6 cellular contexts compared by ENCODE assay signal in the genomic region with DNA sequence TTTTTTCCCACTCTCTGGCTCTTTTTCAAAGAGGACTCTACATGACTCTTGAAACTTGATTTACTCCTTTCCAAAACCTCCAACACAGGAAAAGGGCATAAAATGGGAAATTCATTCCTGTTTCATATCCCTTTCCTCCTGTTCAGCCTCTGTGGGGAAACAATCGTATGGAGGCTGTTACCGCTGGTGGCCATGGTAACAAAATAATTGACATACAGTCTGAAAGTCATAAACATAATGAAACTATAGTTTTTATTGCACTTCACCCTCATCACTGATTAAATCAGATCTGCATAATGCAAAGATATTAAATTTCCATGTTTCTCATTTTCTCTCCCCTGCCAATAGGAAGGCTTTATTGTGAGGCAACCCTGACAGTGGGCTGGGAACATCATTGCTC.
"Had no signal": no experiment of that assay in that cellular context is flagged by ENCODE, and none has a peak within 500 bp of the region (broad histone marks: within the 10 kb centered on the region; RNA-seq: fewer than 3 reads in every experiment).

No MANE protein-coding gene starts in this region.

- H3K27me3 Mint-ChIP-seq: IgD-negative memory B cell had no signal

- H3K27ac ChIP-seq: HL-60 had no signal

- H3K4me1 Mint-ChIP-seq: IgD-negative memory B cell had no signal

- H3K36me3 Mint-ChIP-seq: IgD-negative memory B cell had no signal

- ATAC-seq: HepG2, K562 had no signal

- DNase-seq: IMR-90 had no signal

- FAIRE-seq: HepG2, HTR-8/SVneo, K562 had no signal

- H3K4me3 Mint-ChIP-seq: IgD-negative memory B cell had no signal

- H3K4me3 ChIP-seq: K562 had no signal

- H3K27ac Mint-ChIP-seq: IgD-negative memory B cell had no signal
